In genomic region chr1:90201467-90202358, GRCh38 we compare ENCODE assay signal across 17 cellular contexts.
DNase-seq lines count a peak whose midpoint lies in the region; TF ChIP-seq lines count a peak whose summit lies in the region.
"Had no signal": no experiment of that assay in that cellular context is flagged by ENCODE, and none has a peak within 500 bp of the region (broad histone marks: within the 10 kb centered on the region; RNA-seq: fewer than 3 reads in every experiment).

No MANE protein-coding gene starts in this region.

- no peaks in the 10 kb centered on the region for H4K20me1 ChIP-seq in H9 (ENCODE audit: control insufficient read depth, insufficient read depth, insufficient read length)

- no peak overlapping the region for H3K9ac ChIP-seq in H9 (ENCODE audit: extremely low read depth, insufficient read length, low read length)

- no peaks in the 10 kb centered on the region for H3K23me2 ChIP-seq in H9 (ENCODE audit: insufficient read length, low read depth, low read length, poor library complexity, severe bottlenecking)

- no peak overlapping the region for H3T11ph ChIP-seq in H9 (ENCODE audit: low read length)

- peak overlapping the region in 1 of 3 experiments; percentile 33; a peak in 1 of 7 replicates for H3K27ac Mint-ChIP-seq in H9
- H3K27ac Mint-ChIP-seq: activated T-cell treated with anti-CD3 and anti-CD28 coated beads, Interleukin-2, amount 50 U/mL, for 24 hours; dendritic cell treated with granulocyte-macrophage colony-stimulating factor and Interleukin-4, amounts not matched to agents 40 ng/mL and 50 ng/mL, for 4 days; naive B cell had no signal

- H3K56ac ChIP-seq in H9 (ENCODE audit: insufficient read length, low read depth, low read length), result no peak overlapping the region

- H3K9me3 Mint-ChIP-seq in H9, result no peaks in the 10 kb centered on the region
- H3K9me3 Mint-ChIP-seq: activated T-cell treated with anti-CD3 and anti-CD28 coated beads, Interleukin-2, amount 50 U/mL, for 24 hours; dendritic cell treated with granulocyte-macrophage colony-stimulating factor and Interleukin-4, amounts not matched to agents 40 ng/mL and 50 ng/mL, for 4 days had no signal

- H3K36me3 ChIP-seq in suprapubic skin, result no peaks in the 10 kb centered on the region
- H3K36me3 ChIP-seq: HAP-1 had no signal

- no peaks in the 10 kb centered on the region for H3K36me3 Mint-ChIP-seq in H9 (ENCODE audit: insufficient read depth in 1 of 3, low read depth in 3 of 3)
- H3K36me3 Mint-ChIP-seq: naive B cell had no signal

- TF ChIP-seq CTCF in H9 (conservative IDR thresholded peaks at IDR 0.05), result no peak
- no peak for TF ChIP-seq CTCF in suprapubic skin (IDR thresholded peaks at IDR 0.05)

- H3K79me1 ChIP-seq in H9 (ENCODE audit: insufficient read depth, low read depth, low read length, poor library complexity, severe bottlenecking), result no peaks in the 10 kb centered on the region

- H3K4me1 ChIP-seq in H9 (ENCODE audit: insufficient read depth, low read length), result no peaks in the 10 kb centered on the region
- no peaks in the 10 kb centered on the region for H3K4me1 ChIP-seq in suprapubic skin
- H3K4me1 ChIP-seq: HAP-1 had no signal

- no peak for TF ChIP-seq POLR2A in suprapubic skin (IDR thresholded peaks at IDR 0.05)

- H2BK120ac ChIP-seq in H9 (ENCODE audit: low read depth, low read length, poor library complexity, severe bottlenecking), result no peak overlapping the region

- no peaks in the 10 kb centered on the region for H3K27me3 ChIP-seq in H9 (ENCODE audit: insufficient read depth, low read length)
- peaks cover 3% of the 10 kb centered on the region for H3K27me3 ChIP-seq in suprapubic skin

- H3K23ac ChIP-seq in H9 (ENCODE audit: insufficient read length, low read depth, low read length), result no peak overlapping the region

- H4K5ac ChIP-seq in H9 (ENCODE audit: insufficient read length, low read depth, low read length), result no peak overlapping the region

- no peak overlapping the region for H2BK12ac ChIP-seq in H9 (ENCODE audit: insufficient read length, low read depth, low read length)

- no peak overlapping the region for H2BK15ac ChIP-seq in H9 (ENCODE audit: low read depth, low read length)

- H3K27ac ChIP-seq in H9 (ENCODE audit: insufficient read length, low read depth, low read length) (no peak overlapping the region), suprapubic skin (no peak overlapping the region)

- H4K91ac ChIP-seq in H9 (ENCODE audit: insufficient read length, low read depth, low read length), result no peak overlapping the region

- no peak overlapping the region for H4K8ac ChIP-seq in H9 (replicated peaks; ENCODE audit: insufficient read length, low read depth, low read length)

- H2BK5ac ChIP-seq in H9 (ENCODE audit: insufficient read length, low read length), result no peak overlapping the region

- no peak overlapping the region for H3K14ac ChIP-seq in H9 (ENCODE audit: insufficient read depth, low read length)

- H3K18ac ChIP-seq in H9 (ENCODE audit: insufficient read length, low read depth, low read length), result no peak overlapping the region

- peaks cover 3% of the 10 kb centered on the region; the same call in 1 of the 2 replicates for H3K27me3 Mint-ChIP-seq in H9 (ENCODE audit: low read depth)
- H3K27me3 Mint-ChIP-seq: dendritic cell treated with granulocyte-macrophage colony-stimulating factor and Interleukin-4, amounts not matched to agents 40 ng/mL and 50 ng/mL, for 4 days had no signal

- H3K4me1 Mint-ChIP-seq in H9, result peaks cover 17 to 22% of the 10 kb centered on the region in 2 experiments
- H3K4me1 Mint-ChIP-seq: naive B cell had no signal

- no peak overlapping the region for H2BK20ac ChIP-seq in H9 (ENCODE audit: low read depth, low read length, poor library complexity, severe bottlenecking)

- no peak overlapping the region for H3K4ac ChIP-seq in H9 (ENCODE audit: low read depth, low read length)

- H3K4me3 Mint-ChIP-seq in H9, result no peak overlapping the region
- H3K4me3 Mint-ChIP-seq: activated T-cell treated with anti-CD3 and anti-CD28 coated beads, Interleukin-2, amount 50 U/mL, for 24 hours; dendritic cell treated with granulocyte-macrophage colony-stimulating factor and Interleukin-4, amounts not matched to agents 40 ng/mL and 50 ng/mL, for 4 days; naive B cell had no signal

- H3K9me3 ChIP-seq in H9 (ENCODE audit: control insufficient read depth, low read depth, low read length), result no peaks in the 10 kb centered on the region
- no peaks in the 10 kb centered on the region for H3K9me3 ChIP-seq in suprapubic skin
- H3K9me3 ChIP-seq: HAP-1 had no signal

- peak; percentile 2 for DNase-seq in A172 (ENCODE audit: low spot score)
- peak; percentile 43 for DNase-seq in HCEC 1CT
- peak; percentile 55 for DNase-seq in astrocyte of the hippocampus (ENCODE audit: low read depth, low spot score)
- DNase-seq in kidney glomerular epithelial cell (lab: John Stamatoyannopoulos, UW), result peak; percentile 56
- DNase-seq in stimulated activated CD4-positive, alpha-beta T cell treated with anti-CD3 and anti-CD28 coated beads, Interleukin-12 subunit alpha, Interleukin-12 subunit beta, amount 100 ng/mL, for 4 hours, result no peak
- no peak for DNase-seq in NCI-H1930 (lab: John Stamatoyannopoulos, UW)
- DNase-seq in H9, result no peak
- no peak for DNase-seq in suprapubic skin (ENCODE audit: low spot score in 2 of 2)
- DNase-seq: activated CD4-positive, CD25-positive, alpha-beta regulatory T cell treated with anti-CD3 and anti-CD28 coated beads, Interleukin-2, amount 50 U/mL, for 72 hours; activated T-cell treated with anti-CD3 and anti-CD28 coated beads, Interleukin-2, amount 50 U/mL, for 24 hours; amniotic stem cell; foreskin melanocyte; islet precursor cell; naive B cell; retina had no signal

- H2AK5ac ChIP-seq in H9 (ENCODE audit: insufficient read length, low read length), result no peak overlapping the region

- TF ChIP-seq EP300 in suprapubic skin (IDR thresholded peaks at IDR 0.05), result no peak

- H3K79me2 ChIP-seq in H9 (ENCODE audit: insufficient read depth, low read length), result no peaks in the 10 kb centered on the region

- no CpG with 5 or more reads among the region's 6 CpGs for WGBS in H9 (ENCODE audit: extremely low coverage, insufficient read length, low lambda C conversion rate)
- 76% methylated on average over 6 of the region's 6 CpGs for WGBS in suprapubic skin

- H3K4me2 ChIP-seq in H9 (ENCODE audit: insufficient read depth, insufficient read length, low read length), result no peak overlapping the region

- H3K4me3 ChIP-seq in suprapubic skin, result no peak overlapping the region
- H3K4me3 ChIP-seq: HAP-1 had no signal

- no peak overlapping the region for H2AFZ ChIP-seq in H9 (ENCODE audit: low read length)

Comparison
In these comparisons a context has a peak if more than half of its experiments do, and no peak if none do; other contexts are left out.
1. DNase-seq: peak in A172 (single experiment), HCEC 1CT (single experiment), astrocyte of the hippocampus (single experiment) and kidney glomerular epithelial cell (single experiment); none in stimulated activated CD4-positive, alpha-beta T cell treated with anti-CD3 and anti-CD28 coated beads, Interleukin-12 subunit alpha, Interleukin-12 subunit beta, amount 100 ng/mL, for 4 hours (single experiment), NCI-H1930 (0 of 2), H9 (single experiment) and suprapubic skin (0 of 2).